8 cellular contexts compared by ENCODE assay signal in genomic region chr11:59135648-59136461, GRCh38. TPM values are rescaled to one million over a fixed set of nuclear protein-coding genes. Genes with fewer than 3 reads are reported as not detected.
DNase-seq lines count a peak whose midpoint lies in the region; ATAC-seq and TF ChIP-seq lines count a peak whose summit lies in the region.

No MANE protein-coding gene starts in this region.

- H2AFZ ChIP-seq in H9 (ENCODE audit: low read length) (no peak overlapping the region), Loucy (ENCODE audit: low read length) (peak overlapping the region; percentile 67)

- no peak overlapping the region for H3K56ac ChIP-seq in H9 (ENCODE audit: insufficient read length, low read depth, low read length)

- H4K20me1 ChIP-seq in H9 (ENCODE audit: control insufficient read depth, insufficient read depth, insufficient read length) (no peaks in the 10 kb centered on the region), Loucy (ENCODE audit: insufficient read depth, low read length, poor library complexity, severe bottlenecking) (no peaks in the 10 kb centered on the region)

- H3K9me3 Mint-ChIP-seq in H9 (peaks cover 30 to 34% of the 10 kb centered on the region in 2 experiments), progenitor cell of endocrine pancreas (ENCODE audit: low read depth) (peaks cover 18% of the 10 kb centered on the region)

- H3K36me3 ChIP-seq in Loucy (ENCODE audit: insufficient read depth, low read length) (no peaks in the 10 kb centered on the region; the same call in 1 of the 2 replicates), cardiac muscle cell (no peaks in the 10 kb centered on the region), upper lobe of right lung (peaks cover 45% of the 10 kb centered on the region)

- no peaks in the 10 kb centered on the region for H3K23me2 ChIP-seq in H9 (ENCODE audit: insufficient read length, low read depth, low read length, poor library complexity, severe bottlenecking)

- H3K9ac ChIP-seq in H9 (ENCODE audit: extremely low read depth, insufficient read length, low read length) (no peak overlapping the region), Loucy (ENCODE audit: low read depth, low read length, poor library complexity, severe bottlenecking) (no peak overlapping the region)

- peaks cover 25% of the 10 kb centered on the region for H3K9me3 ChIP-seq in H9 (ENCODE audit: control insufficient read depth, low read depth, low read length)
- peaks cover 8% of the 10 kb centered on the region; the same call in 1 of the 2 replicates for H3K9me3 ChIP-seq in Loucy (ENCODE audit: insufficient read depth, low read depth, low read length)
- no peaks in the 10 kb centered on the region for H3K9me3 ChIP-seq in cardiac muscle cell (ENCODE audit: low read depth)
- H3K9me3 ChIP-seq in upper lobe of right lung, result no peaks in the 10 kb centered on the region

- H2BK120ac ChIP-seq in H9 (ENCODE audit: low read depth, low read length, poor library complexity, severe bottlenecking), result no peak overlapping the region

- H3F3A ChIP-seq in Loucy (ENCODE audit: low read depth), result no peaks in the 10 kb centered on the region

- H3K27me3 ChIP-seq in H9 (ENCODE audit: insufficient read depth, low read length), result no peaks in the 10 kb centered on the region
- H3K27me3 ChIP-seq in Loucy (ENCODE audit: insufficient read depth, low read length, poor library complexity, severe bottlenecking), result no peaks in the 10 kb centered on the region
- H3K27me3 ChIP-seq in cardiac muscle cell, result peaks cover 5% of the 10 kb centered on the region
- no peaks in the 10 kb centered on the region for H3K27me3 ChIP-seq in upper lobe of right lung

- no peak overlapping the region for H2AK5ac ChIP-seq in H9 (ENCODE audit: insufficient read length, low read length)

- peak overlapping the region; percentile 37 to 47; a peak in 3 of 5 replicates for H3K4me3 Mint-ChIP-seq in H9
- peak overlapping the region; percentile 66 for H3K4me3 Mint-ChIP-seq in progenitor cell of endocrine pancreas (ENCODE audit: low read depth)

- DNase-seq in GM03348 (ENCODE audit: low spot score) (peak; percentile 90), H9 (peak; percentile 86), SKM-1 (lab: John Stamatoyannopoulos, UW; ENCODE audit: unreplicated experiment) (peak; percentile 58), cardiac muscle cell (ENCODE audit: low read depth in 1 of 2, low spot score in 1 of 2) (peak; percentile 80 to 84), progenitor cell of endocrine pancreas (ENCODE audit: low spot score, unreplicated experiment) (peak; percentile 86), upper lobe of right lung (peak; percentile 90)
- peak; percentile 88 for DNase-seq in activated naive CD4-positive, alpha-beta T cell treated with anti-CD3 and anti-CD28 coated beads, Interleukin-2, amount 50 U/mL, for 16 hours

- H3K27ac Mint-ChIP-seq in H9, result peak overlapping the region in 1 of 3 experiments; percentile 92; a peak in 1 of 7 replicates
- H3K27ac Mint-ChIP-seq in progenitor cell of endocrine pancreas, result peak overlapping the region; percentile 97

- intact Hi-C loops in upper lobe of right lung (cut with DNase I), result no loop called here

- no peaks in the 10 kb centered on the region for H3K79me1 ChIP-seq in H9 (ENCODE audit: insufficient read depth, low read depth, low read length, poor library complexity, severe bottlenecking)

- no peak overlapping the region for H3K27ac ChIP-seq in H9 (ENCODE audit: insufficient read length, low read depth, low read length)
- H3K27ac ChIP-seq in cardiac muscle cell, result no peak overlapping the region
- no peak overlapping the region for H3K27ac ChIP-seq in upper lobe of right lung

- no peak overlapping the region for H3K18ac ChIP-seq in H9 (ENCODE audit: insufficient read length, low read depth, low read length)

- H2BK20ac ChIP-seq in H9 (ENCODE audit: low read depth, low read length, poor library complexity, severe bottlenecking), result no peak overlapping the region

- H2BK15ac ChIP-seq in H9 (ENCODE audit: low read depth, low read length), result no peak overlapping the region

- no peaks in the 10 kb centered on the region for H3K9me2 ChIP-seq in Loucy (replicated peaks; ENCODE audit: low read depth, low read length)

- no peak overlapping the region for H4K91ac ChIP-seq in H9 (ENCODE audit: insufficient read length, low read depth, low read length)

- H3K4me1 Mint-ChIP-seq in H9 (peaks cover 4 to 6% of the 10 kb centered on the region in 2 experiments), progenitor cell of endocrine pancreas (ENCODE audit: low read depth) (peaks cover 13% of the 10 kb centered on the region)

- TF ChIP-seq CTCF in H9 (conservative IDR thresholded peaks at IDR 0.05) (peak; percentile 99), Loucy (conservative IDR thresholded peaks at IDR 0.05; ENCODE audit: low read length) (peak; percentile 98), cardiac muscle cell (IDR thresholded peaks at IDR 0.05; ENCODE audit: low read depth, low read length) (peak; percentile 100), progenitor cell of endocrine pancreas (IDR thresholded peaks at IDR 0.05; ENCODE audit: unreplicated experiment) (peak; percentile 99), upper lobe of right lung (IDR thresholded peaks at IDR 0.05) (peak; percentile 98)

- H3K4me2 ChIP-seq in H9 (ENCODE audit: insufficient read depth, insufficient read length, low read length) (no peak overlapping the region), Loucy (ENCODE audit: low read depth, low read length, poor library complexity, severe bottlenecking) (peak overlapping the region; percentile 45)

- no peak overlapping the region for H4K5ac ChIP-seq in H9 (ENCODE audit: insufficient read length, low read depth, low read length)

- no peak overlapping the region for H3K23ac ChIP-seq in H9 (ENCODE audit: insufficient read length, low read depth, low read length)

- no CpG with 5 or more reads among the region's 20 CpGs for WGBS in H9 (ENCODE audit: extremely low coverage, insufficient read length, low lambda C conversion rate)

- no peak overlapping the region for H4K8ac ChIP-seq in H9 (replicated peaks; ENCODE audit: insufficient read length, low read depth, low read length)

- H2BK5ac ChIP-seq in H9 (ENCODE audit: insufficient read length, low read length), result no peak overlapping the region

- no peak overlapping the region for H3T11ph ChIP-seq in H9 (ENCODE audit: low read length)

- H3K79me2 ChIP-seq in H9 (ENCODE audit: insufficient read depth, low read length) (no peaks in the 10 kb centered on the region), Loucy (ENCODE audit: insufficient read depth, low read length) (0 out of 2 replicates have a peak, but pooled peaks cover under 1% of the 10 kb centered on the region)

- H3K4me3 ChIP-seq in Loucy (ENCODE audit: low read length, poor library complexity, severe bottlenecking) (peak overlapping the region; percentile 14), cardiac muscle cell (no peak overlapping the region), upper lobe of right lung (no peak overlapping the region)

- peaks cover 34 to 46% (median 36%) of the 10 kb centered on the region in 3 experiments for H3K36me3 Mint-ChIP-seq in H9 (ENCODE audit: insufficient read depth in 1 of 3, low read depth in 3 of 3)
- peaks cover 40% of the 10 kb centered on the region for H3K36me3 Mint-ChIP-seq in progenitor cell of endocrine pancreas (ENCODE audit: insufficient read depth)

- no peak overlapping the region for H3K4ac ChIP-seq in H9 (ENCODE audit: low read depth, low read length)

- H3K14ac ChIP-seq in H9 (ENCODE audit: insufficient read depth, low read length), result no peak overlapping the region

- ATAC-seq in upper lobe of right lung, result peak; percentile 99

- H3K4me1 ChIP-seq in H9 (ENCODE audit: insufficient read depth, low read length) (no peaks in the 10 kb centered on the region), Loucy (ENCODE audit: insufficient read depth, low read length, poor library complexity, severe bottlenecking) (peaks cover 3% of the 10 kb centered on the region), cardiac muscle cell (ENCODE audit: low read depth) (no peaks in the 10 kb centered on the region), upper lobe of right lung (no peaks in the 10 kb centered on the region)

- H3K27me3 Mint-ChIP-seq in H9 (ENCODE audit: low read depth), result peaks cover 6% of the 10 kb centered on the region; the same call in 1 of the 2 replicates
- H3K27me3 Mint-ChIP-seq in progenitor cell of endocrine pancreas, result no peaks in the 10 kb centered on the region

- H2BK12ac ChIP-seq in H9 (ENCODE audit: insufficient read length, low read depth, low read length), result no peak overlapping the region

RNA-seq across cellular contexts. Expression of gene FAM111A, which starts 6.8 kb away (rescaled TPM):
- total RNA-seq in H9 (2021), result 16.8 and 20.1 TPM in 2 replicates
- total RNA-seq in cardiac muscle cell, result 1.7 and 6.5 TPM in 2 replicates
- polyA plus RNA-seq in cardiac muscle cell, result 1.5 and 5.3 TPM in 2 replicates
- total RNA-seq in progenitor cell of endocrine pancreas, result 53.2 and 56.9 TPM in 2 replicates
- total RNA-seq in upper lobe of right lung, result 60.9 TPM

RNA-seq across cellular contexts. Expression of gene FAM111B, which starts 28.8 kb away (rescaled TPM):
- total RNA-seq in H9 (2021) (31.9 and 35.0 TPM in 2 replicates), cardiac muscle cell (1.8 and 2.6 TPM in 2 replicates), progenitor cell of endocrine pancreas (13.8 and 14.7 TPM in 2 replicates), upper lobe of right lung (0.87 TPM)
- polyA plus RNA-seq in cardiac muscle cell, result 0.44 and 3.5 TPM in 2 replicates

RNA-seq across cellular contexts. Expression of gene DTX4, which starts 36.1 kb away (rescaled TPM):
- total RNA-seq in H9 (2021) (13.0 and 13.9 TPM in 2 replicates), cardiac muscle cell (2.7 and 3.1 TPM in 2 replicates), progenitor cell of endocrine pancreas (54.5 and 61.6 TPM in 2 replicates), upper lobe of right lung (43.1 TPM)
- 1.1 and 1.8 TPM in 2 replicates for polyA plus RNA-seq in cardiac muscle cell

RNA-seq across cellular contexts. Expression of gene GLYATL1B, which starts 49.7 kb away (rescaled TPM):
- total RNA-seq in H9 (2021) (not detected in 2 replicates), cardiac muscle cell (not detected in 2 replicates), progenitor cell of endocrine pancreas (not detected in 2 replicates), upper lobe of right lung (not detected)
- polyA plus RNA-seq in cardiac muscle cell, result not detected in 2 replicates
